ENCODE assay signal across 12 cellular contexts in genomic region chr3:121690777-121691405, GRCh38. TPM values are rescaled to one million over a fixed set of nuclear protein-coding genes. Genes with fewer than 3 reads are reported as not detected.
DNase-seq lines count a peak whose midpoint lies in the region; ATAC-seq and TF ChIP-seq lines count a peak whose summit lies in the region.
"Had no signal": no experiment of that assay in that cellular context is flagged by ENCODE, and none has a peak within 500 bp of the region (broad histone marks: within the 10 kb centered on the region; RNA-seq: fewer than 3 reads in every experiment).

No MANE protein-coding gene starts in this region.

- H3K9me2 ChIP-seq in GM23338 (ENCODE audit: insufficient read depth) = no peaks in the 10 kb centered on the region

- no peaks in the 10 kb centered on the region for H3K79me2 ChIP-seq in GM23338 (replicated peaks; ENCODE audit: insufficient read depth)

- H3K27ac ChIP-seq in colonic mucosa = no peak overlapping the region
- H3K27ac ChIP-seq in GM23338 (ENCODE audit: low read depth) = no peak overlapping the region

- H4K20me1 ChIP-seq in GM23338 (replicated peaks; ENCODE audit: insufficient read depth) = no peaks in the 10 kb centered on the region

- H3K27me3 ChIP-seq in colonic mucosa (no peaks in the 10 kb centered on the region), GM23338 (ENCODE audit: insufficient read depth) (no peaks in the 10 kb centered on the region)
- H3K27me3 ChIP-seq: heart right ventricle, MG63 had no signal

- no peak overlapping the region for H3K9ac ChIP-seq in colonic mucosa (ENCODE audit: low read depth in 2 of 2, low read length in 2 of 2)

- peak overlapping the region; percentile 73 for H3K27ac Mint-ChIP-seq in activated T-helper 1 cell treated with anti-CD3 and anti-CD28 coated beads, Interleukin-12 subunit alpha, Interleukin-12 subunit beta, Interleukin-2, Interleukin-4 antibody, amounts not matched to agents 30 ng/mL and 10 ng/mL and 1 ng/mL, durations not matched to agents 14 hours and 24 hours and 36 hours
- no peak overlapping the region for H3K27ac Mint-ChIP-seq in GM23338

- intact Hi-C loops in activated T-helper 1 cell treated with anti-CD3 and anti-CD28 coated beads, Interleukin-12 subunit alpha, Interleukin-12 subunit beta, Interleukin-2, Interleukin-4 antibody, amounts not matched to agents 30 ng/mL and 10 ng/mL and 1 ng/mL, durations not matched to agents 14 hours and 24 hours and 36 hours (cut with micrococcal nuclease) = loop anchor here (2.0 to 5.0 kb wide), 2 partner anchors 30 to 46 kb away; partner anchors contain the start of gene HCLS1
- intact Hi-C loops in colonic mucosa (cut with DNase I) = no loop called here

- H3K4me2 ChIP-seq in GM23338 = no peak overlapping the region

- no peaks in the 10 kb centered on the region for H3K27me3 Mint-ChIP-seq in activated T-helper 1 cell treated with anti-CD3 and anti-CD28 coated beads, Interleukin-12 subunit alpha, Interleukin-12 subunit beta, Interleukin-2, Interleukin-4 antibody, amounts not matched to agents 30 ng/mL and 10 ng/mL and 1 ng/mL, durations not matched to agents 14 hours and 24 hours and 36 hours (ENCODE audit: insufficient read depth)
- H3K27me3 Mint-ChIP-seq in GM23338 (ENCODE audit: insufficient read depth, low read depth, poor library complexity) = no peaks in the 10 kb centered on the region

- TF ChIP-seq CTCF in GM12865 (IDR thresholded peaks at IDR 0.05; ENCODE audit: insufficient read depth, low read depth, low read length, missing control alignments) (no peak), colonic mucosa (IDR thresholded peaks at IDR 0.05) (no peak), GM23338 (conservative IDR thresholded peaks at IDR 0.05; ENCODE audit: low read depth in 2 of 2) (no peak)

- no peaks in the 10 kb centered on the region for H3K9me3 Mint-ChIP-seq in activated T-helper 1 cell treated with anti-CD3 and anti-CD28 coated beads, Interleukin-12 subunit alpha, Interleukin-12 subunit beta, Interleukin-2, Interleukin-4 antibody, amounts not matched to agents 30 ng/mL and 10 ng/mL and 1 ng/mL, durations not matched to agents 14 hours and 24 hours and 36 hours
- peaks cover 4% of the 10 kb centered on the region; the same call in 2 of the 3 replicates for H3K9me3 Mint-ChIP-seq in GM23338

- H3F3A ChIP-seq in GM23338 (replicated peaks; ENCODE audit: low read depth) = no peaks in the 10 kb centered on the region

- peaks cover 35% of the 10 kb centered on the region for H3K36me3 Mint-ChIP-seq in activated T-helper 1 cell treated with anti-CD3 and anti-CD28 coated beads, Interleukin-12 subunit alpha, Interleukin-12 subunit beta, Interleukin-2, Interleukin-4 antibody, amounts not matched to agents 30 ng/mL and 10 ng/mL and 1 ng/mL, durations not matched to agents 14 hours and 24 hours and 36 hours (ENCODE audit: low read depth)
- peaks cover 51% of the 10 kb centered on the region for H3K36me3 Mint-ChIP-seq in GM23338 (ENCODE audit: low read depth)

- peak overlapping the region; percentile 61 for H3K4me3 Mint-ChIP-seq in activated T-helper 1 cell treated with anti-CD3 and anti-CD28 coated beads, Interleukin-12 subunit alpha, Interleukin-12 subunit beta, Interleukin-2, Interleukin-4 antibody, amounts not matched to agents 30 ng/mL and 10 ng/mL and 1 ng/mL, durations not matched to agents 14 hours and 24 hours and 36 hours
- no peak overlapping the region for H3K4me3 Mint-ChIP-seq in GM23338

- H3K4me3 ChIP-seq in GM12865 (ENCODE audit: low read depth, low read length) = no peak overlapping the region
- H3K4me3 ChIP-seq in colonic mucosa = no peak overlapping the region
- H3K4me3 ChIP-seq in GM23338 = no peak overlapping the region
- H3K4me3 ChIP-seq: heart right ventricle, MG63 had no signal

- no peaks in the 10 kb centered on the region for H3K9me3 ChIP-seq in colonic mucosa
- H3K9me3 ChIP-seq: MG63 had no signal

- H3K4me1 ChIP-seq in colonic mucosa (no peaks in the 10 kb centered on the region), GM23338 (ENCODE audit: insufficient read depth) (no peaks in the 10 kb centered on the region)

- ATAC-seq in GM19043 (IDR thresholded peaks at IDR 0.05; ENCODE audit: low read depth, unreplicated experiment) = peak; percentile 66
- peak; percentile 54 for ATAC-seq in HG03039 (IDR thresholded peaks at IDR 0.05; ENCODE audit: unreplicated experiment)
- ATAC-seq in GM23338 = no peak

- H3K4me1 Mint-ChIP-seq in activated T-helper 1 cell treated with anti-CD3 and anti-CD28 coated beads, Interleukin-12 subunit alpha, Interleukin-12 subunit beta, Interleukin-2, Interleukin-4 antibody, amounts not matched to agents 30 ng/mL and 10 ng/mL and 1 ng/mL, durations not matched to agents 14 hours and 24 hours and 36 hours (ENCODE audit: low read depth) = peaks cover 20% of the 10 kb centered on the region
- H3K4me1 Mint-ChIP-seq in GM23338 = no peaks in the 10 kb centered on the region; the same call in 2 of the 3 replicates

- H3K36me3 ChIP-seq in colonic mucosa (no peaks in the 10 kb centered on the region), GM23338 (ENCODE audit: insufficient read depth) (peaks cover 20% of the 10 kb centered on the region)

- DNase-seq in GM12865 (ENCODE audit: low read depth) (peak; percentile 40), colonic mucosa (no peak), GM23338 (ENCODE audit: low spot score) (no peak), hippocampal formation (lab: John Stamatoyannopoulos, UW) (no peak), anterior cingulate cortex (lab: John Stamatoyannopoulos, UW) (no peak)
- DNase-seq in activated T-helper 1 cell treated with anti-CD3 and anti-CD28 coated beads, Interleukin-12 subunit alpha, Interleukin-12 subunit beta, Interleukin-2, Interleukin-4 antibody, amounts not matched to agents 30 ng/mL and 10 ng/mL and 1 ng/mL, durations not matched to agents 14 hours and 24 hours and 36 hours (ENCODE audit: low spot score) = peak; percentile 1
- DNase-seq: activated T-cell treated with anti-CD3 and anti-CD28 coated beads for 4 hours, C1 segment of cervical spinal cord, heart right ventricle, MG63 had no signal

- no peak overlapping the region for H2AFZ ChIP-seq in GM23338

TF ChIP-seq in GM23338, 12 proteins besides CTCF, POLR2A, EP300 and RAD21 (continues in another document):
- TF ChIP-seq REST (IDR thresholded peaks at IDR 0.05; ENCODE audit: unreplicated experiment) = no peak
- TF ChIP-seq ETS1 (IDR thresholded peaks at IDR 0.05) = no peak
- no peak for TF ChIP-seq CREB1 (CRISPR knock-in tag; IDR thresholded peaks at IDR 0.05; ENCODE audit: low read depth)
- no peak for TF ChIP-seq ZNF331 (CRISPR knock-in tag; IDR thresholded peaks at IDR 0.05; ENCODE audit: low read depth)
- no peak for TF ChIP-seq JUNB (IDR thresholded peaks at IDR 0.05; ENCODE audit: unreplicated experiment)
- no peak for TF ChIP-seq EZH2phosphoT487 (IDR thresholded peaks at IDR 0.05; ENCODE audit: unreplicated experiment)
- no peak for TF ChIP-seq POLR2AphosphoS5 (IDR thresholded peaks at IDR 0.05; ENCODE audit: low read depth)
- no peak for TF ChIP-seq ZNF114 (CRISPR knock-in tag; IDR thresholded peaks at IDR 0.05)
- no peak for TF ChIP-seq EZH2 (IDR thresholded peaks at IDR 0.05; ENCODE audit: low read depth, unreplicated experiment)
- no peak for TF ChIP-seq NANOG (IDR thresholded peaks at IDR 0.05; ENCODE audit: borderline replicate concordance)

RNA-seq across cellular contexts. Expression of gene HCLS1, which starts 30.2 kb away (rescaled TPM):
- total RNA-seq in activated T-helper 1 cell treated with anti-CD3 and anti-CD28 coated beads, Interleukin-12 subunit alpha, Interleukin-12 subunit beta, Interleukin-2, Interleukin-4 antibody, amounts not matched to agents 30 ng/mL and 10 ng/mL and 1 ng/mL, durations not matched to agents 14 hours and 24 hours and 36 hours = 234 and 235 TPM in 2 replicates
- 1 to 10 TPM; 9.2 to 10.0 TPM for total RNA-seq in colonic mucosa
- total RNA-seq in GM23338 (2014; rRNA removed; shearing (Covaris generic)) = 0.66 and 0.93 TPM in 2 replicates
- 0.63 and 1.1 TPM in 2 replicates for polyA plus RNA-seq in GM23338 (2016; fragmentation: Nextera tagmentation; extraction: Ambion mirVana)

RNA-seq across cellular contexts. Expression of gene GOLGB1, which starts 58.6 kb away (rescaled TPM):
- total RNA-seq in activated T-helper 1 cell treated with anti-CD3 and anti-CD28 coated beads, Interleukin-12 subunit alpha, Interleukin-12 subunit beta, Interleukin-2, Interleukin-4 antibody, amounts not matched to agents 30 ng/mL and 10 ng/mL and 1 ng/mL, durations not matched to agents 14 hours and 24 hours and 36 hours = 23.2 and 23.6 TPM in 2 replicates
- total RNA-seq in colonic mucosa = 10 to 100 TPM; 47.2 to 75.6 TPM
- total RNA-seq in GM23338 (2014; rRNA removed; shearing (Covaris generic)) = 19.8 and 34.5 TPM in 2 replicates
- 43.7 and 56.8 TPM in 2 replicates for polyA plus RNA-seq in GM23338 (2016; fragmentation: Nextera tagmentation; extraction: Ambion mirVana)

Comparison
In these comparisons a context has a peak if more than half of its experiments do, and no peak if none do; other contexts are left out.
1. DNase-seq: peak in GM12865 (single experiment) and activated T-helper 1 cell treated with anti-CD3 and anti-CD28 coated beads, Interleukin-12 subunit alpha, Interleukin-12 subunit beta, Interleukin-2, Interleukin-4 antibody, amounts not matched to agents 30 ng/mL and 10 ng/mL and 1 ng/mL, durations not matched to agents 14 hours and 24 hours and 36 hours (single experiment); none in colonic mucosa (single experiment), GM23338 (single experiment), hippocampal formation (0 of 2) and anterior cingulate cortex (0 of 58).
2. RNA of gene HCLS1, which starts 30.2 kb away (total RNA-seq): 234 to 235 TPM in activated T-helper 1 cell treated with anti-CD3 and anti-CD28 coated beads, Interleukin-12 subunit alpha, Interleukin-12 subunit beta, Interleukin-2, Interleukin-4 antibody, amounts not matched to agents 30 ng/mL and 10 ng/mL and 1 ng/mL, durations not matched to agents 14 hours and 24 hours and 36 hours; 9.2 to 10.0 TPM in colonic mucosa and 0.66 to 0.93 TPM in GM23338; every median in the first group is over 10 times any median in the second.